Comparison of ENCODE assay signal across 1 cellular context in genomic region chr17:4204190-4204589, GRCh38.
TF ChIP-seq lines count a peak whose summit lies in the region.

No MANE protein-coding gene starts in this region.

TF ChIP-seq in SK-N-SH, 30 proteins besides CTCF, POLR2A, EP300 and RAD21 (continued from another document):
- TF ChIP-seq IRF3 (IDR thresholded peaks at IDR 0.05; ENCODE audit: low read depth, low read length) (no peak), RCOR1 (IDR thresholded peaks at IDR 0.05; ENCODE audit: low read length) (no peak), FOXM1 (IDR thresholded peaks at IDR 0.05; ENCODE audit: low read depth) (no peak), GABPA (IDR thresholded peaks at IDR 0.05; ENCODE audit: low read depth) (no peak)
